In the genomic region with DNA sequence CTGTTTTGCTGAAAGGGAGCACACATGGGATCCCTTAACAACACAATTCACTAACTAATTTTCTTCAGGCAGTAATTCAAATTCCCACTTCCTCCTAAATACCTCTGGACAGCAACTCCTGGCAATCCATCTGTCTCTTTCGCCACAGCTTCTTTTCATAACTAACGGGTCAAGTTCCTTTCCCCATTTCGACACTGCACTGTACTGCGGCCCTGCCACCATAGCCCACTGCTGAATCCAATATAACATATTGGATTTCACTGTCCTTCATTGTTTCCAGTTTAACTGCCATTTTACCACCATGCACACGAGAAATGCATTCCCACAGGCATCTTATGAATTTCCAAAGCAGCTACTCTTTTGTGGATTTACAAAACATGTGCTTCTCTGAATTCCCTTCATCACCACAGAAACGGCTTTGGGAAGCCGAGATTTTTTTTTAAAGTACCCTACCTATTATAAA, we compare ENCODE assay signal across 8 cellular contexts. TPM values are rescaled to one million over a fixed set of nuclear protein-coding genes. Genes with fewer than 3 reads are reported as not detected.
DNase-seq lines count a peak whose midpoint lies in the region; ATAC-seq and TF ChIP-seq lines count a peak whose summit lies in the region.

No MANE protein-coding gene starts in this region.

- TSS peak; percentile 43 for BruUV-seq in PC-3 (replicated peaks; lab: Mats Ljungman, UMichigan)

- H3K4me2 ChIP-seq in PC-3 (ENCODE audit: low read length) (peak overlapping the region; percentile 89), neural cell (ENCODE audit: low read length) (peak overlapping the region; percentile 83)

- no peaks in the 10 kb centered on the region for H3K27me3 ChIP-seq in PC-3 (ENCODE audit: low read length)
- H3K27me3 ChIP-seq in esophagus (ENCODE audit: control insufficient read depth in 1 of 2, insufficient read depth in 2 of 2, low read length in 2 of 2) = no peaks in the 10 kb centered on the region
- H3K27me3 ChIP-seq in neural cell (ENCODE audit: insufficient read depth, low read depth, low read length) = no peaks in the 10 kb centered on the region

- TF ChIP-seq RAD21 in neural cell (conservative IDR thresholded peaks at IDR 0.05) = no peak

- H3K27ac ChIP-seq in PC-3 (ENCODE audit: low read length) (peak overlapping the region; percentile 72), esophagus (ENCODE audit: low read depth in 2 of 2, low read length in 1 of 2) (peak overlapping the region; percentile 24 to 91), neural cell (ENCODE audit: low read length) (peak overlapping the region; percentile 92)

- WGBS in esophagus, 2 donors = 3 to 8% methylated on average over 7 of the region's 7 CpGs

- peak; percentile 66 for DNase-seq in AG09309 (ENCODE audit: low read depth)
- DNase-seq in HFF-Myc (ENCODE audit: extremely low read depth, low read depth) = no peak
- DNase-seq in PC-3 = peak; percentile 51
- no peak for DNase-seq in activated CD4-positive, alpha-beta memory T cell treated with anti-CD3 and anti-CD28 coated beads for 36 hours
- DNase-seq in COR-L47 (lab: John Stamatoyannopoulos, UW) = no peak

- ATAC-seq in PC-3 (peak; percentile 3; the same call in 1 of the 2 replicates), GM18870 (IDR thresholded peaks at IDR 0.05; ENCODE audit: unreplicated experiment) (no peak)

- H3K4me1 ChIP-seq in PC-3 (ENCODE audit: insufficient read depth, low read length) (peaks cover 11% of the 10 kb centered on the region), esophagus (ENCODE audit: control insufficient read depth in 2 of 2, insufficient read depth in 2 of 2, low read length in 1 of 2) (no peaks in the 10 kb centered on the region)

- H3K9me3 ChIP-seq in PC-3 (ENCODE audit: low read length) (no peaks in the 10 kb centered on the region), esophagus (ENCODE audit: control insufficient read depth in 2 of 2, insufficient read depth in 1 of 2, low read depth in 1 of 2, low read length in 1 of 2) (no peaks in the 10 kb centered on the region), neural cell (ENCODE audit: low read length) (no peaks in the 10 kb centered on the region)

- TF ChIP-seq EP300 in neural cell (conservative IDR thresholded peaks at IDR 0.05; ENCODE audit: poor library complexity, severe bottlenecking) = no peak

- intact Hi-C loops in PC-3 (cut with micrococcal nuclease) = loop anchor here (1.0 kb wide), 2 partner anchors 31 to 142 kb away; a partner anchor contains a TSS
- intact Hi-C loops in activated CD4-positive, alpha-beta memory T cell treated with anti-CD3 and anti-CD28 coated beads for 36 hours (cut with micrococcal nuclease) = loop anchor here (5.0 to 10.0 kb wide), 2 partner anchors 36 to 66 kb away; a partner anchor contains a TSS

- no peak for TF ChIP-seq CTCF in AG09309 (IDR thresholded peaks at IDR 0.05; ENCODE audit: control insufficient read depth, insufficient read depth, low read depth, low read length, missing control alignments)
- no peak for TF ChIP-seq CTCF in HFF-Myc (IDR thresholded peaks at IDR 0.05; ENCODE audit: low read depth, low read length, missing control alignments)
- TF ChIP-seq CTCF in PC-3 (conservative IDR thresholded peaks at IDR 0.05; ENCODE audit: low read depth, low read length) = no peak
- TF ChIP-seq CTCF in neural cell (IDR thresholded peaks at IDR 0.05; ENCODE audit: poor library complexity, severe bottlenecking) = no peak

- H3K27ac Mint-ChIP-seq in activated CD4-positive, alpha-beta memory T cell treated with anti-CD3 and anti-CD28 coated beads for 36 hours = no peak overlapping the region

- H3K4me3 ChIP-seq in AG09309 (ENCODE audit: control insufficient read depth, low read depth, low read length) = peak overlapping the region; percentile 78
- peak overlapping the region; percentile 80 for H3K4me3 ChIP-seq in HFF-Myc (replicated peaks; ENCODE audit: low read depth, low read length)
- H3K4me3 ChIP-seq in PC-3 (ENCODE audit: low read length) = peak overlapping the region; percentile 96
- H3K4me3 ChIP-seq in esophagus (ENCODE audit: low read depth in 1 of 2, low read length in 2 of 2) = peak overlapping the region in 1 of 2 donors; percentile 63
- H3K4me3 ChIP-seq in neural cell (ENCODE audit: low read length) = peak overlapping the region; percentile 97

- H4K20me1 ChIP-seq in PC-3 (ENCODE audit: low read length) (peaks cover 32% of the 10 kb centered on the region), neural cell (ENCODE audit: insufficient read depth) (no peaks in the 10 kb centered on the region)

- H3K36me3 Mint-ChIP-seq in activated CD4-positive, alpha-beta memory T cell treated with anti-CD3 and anti-CD28 coated beads for 36 hours = no peaks in the 10 kb centered on the region

- CTCF ChIA-PET in PC-3 (lab: Charles Lee) = no interaction called here
- CTCF ChIA-PET in activated CD4-positive, alpha-beta memory T cell treated with anti-CD3 and anti-CD28 coated beads for 36 hours (lab: Charles Lee) = interaction anchor here (0.7 to 3.3 kb wide), 4 partner anchors 10 to 227 kb away, joined by 3 to 28 read pairs (median 6); a partner anchor contains a TSS

- H3K4me1 Mint-ChIP-seq in activated CD4-positive, alpha-beta memory T cell treated with anti-CD3 and anti-CD28 coated beads for 36 hours (ENCODE audit: low read depth) = peaks cover 24% of the 10 kb centered on the region

- H3F3A ChIP-seq in PC-3 (ENCODE audit: low read length, unreplicated experiment) (peaks cover 4% of the 10 kb centered on the region), neural cell (ENCODE audit: insufficient read depth, low read length, poor library complexity, severe bottlenecking) (no peaks in the 10 kb centered on the region)

- no peak overlapping the region for H3K4me3 Mint-ChIP-seq in activated CD4-positive, alpha-beta memory T cell treated with anti-CD3 and anti-CD28 coated beads for 36 hours

- H3K9ac ChIP-seq in PC-3 (ENCODE audit: low read length) (peak overlapping the region; percentile 97), neural cell (ENCODE audit: low read length) (peak overlapping the region; percentile 89)

- H3K27me3 Mint-ChIP-seq in activated CD4-positive, alpha-beta memory T cell treated with anti-CD3 and anti-CD28 coated beads for 36 hours = no peaks in the 10 kb centered on the region

- H3K79me2 ChIP-seq in PC-3 (ENCODE audit: low read length) = peaks cover 62% of the 10 kb centered on the region
- peaks cover 58% of the 10 kb centered on the region for H3K79me2 ChIP-seq in neural cell (replicated peaks; ENCODE audit: insufficient read depth, low read length)

- H3K36me3 ChIP-seq in PC-3 (ENCODE audit: low read depth, low read length) = no peaks in the 10 kb centered on the region
- no peaks in the 10 kb centered on the region for H3K36me3 ChIP-seq in esophagus (ENCODE audit: control insufficient read depth in 2 of 2, insufficient read depth in 2 of 2, low read length in 1 of 2)
- H3K36me3 ChIP-seq in neural cell (ENCODE audit: insufficient read depth, low read length) = no peaks in the 10 kb centered on the region

- POLR2A ChIA-PET in PC-3 (lab: Charles Lee; ENCODE audit: unreplicated experiment) = interaction anchor here (0.6 kb wide), 1 partner anchor 40 kb away, joined by 3 read pairs; no protein-coding TSS in a partner anchor
- POLR2A ChIA-PET in activated CD4-positive, alpha-beta memory T cell treated with anti-CD3 and anti-CD28 coated beads for 36 hours (lab: Charles Lee) = interaction anchor here (1.8 kb wide), 1 partner anchor 167 kb away, joined by 4 read pairs; no protein-coding TSS in a partner anchor

- peaks cover 2% of the 10 kb centered on the region for H3K9me3 Mint-ChIP-seq in activated CD4-positive, alpha-beta memory T cell treated with anti-CD3 and anti-CD28 coated beads for 36 hours

- H2AFZ ChIP-seq in PC-3 (ENCODE audit: low read length) (peak overlapping the region; percentile 95), neural cell (ENCODE audit: low read depth, low read length) (peak overlapping the region; percentile 22)

- no peaks in the 10 kb centered on the region for H3K9me2 ChIP-seq in PC-3 (replicated peaks; ENCODE audit: low read length)
- H3K9me2 ChIP-seq in neural cell (ENCODE audit: insufficient read depth, low read length) = no peaks in the 10 kb centered on the region

TF ChIP-seq in neural cell, 6 proteins besides CTCF, POLR2A, EP300 and RAD21:
- peak; percentile 28 for TF ChIP-seq SMC3 (conservative IDR thresholded peaks at IDR 0.05; ENCODE audit: poor library complexity)
- no peak for TF ChIP-seq POLR2AphosphoS5 (IDR thresholded peaks at IDR 0.05)
- peak; percentile 37 for TF ChIP-seq MXI1 (conservative IDR thresholded peaks at IDR 0.05; ENCODE audit: poor library complexity, severe bottlenecking)

RNA-seq across cellular contexts. Expression of a gene that starts 1.4 kb away (rescaled TPM):
- total RNA-seq in PC-3 (2014; rRNA removed) = 24.6 and 28.7 TPM in 2 replicates
- polyA plus RNA-seq in esophagus = 1 to 10 TPM; 7.9 to 8.5 TPM
- polyA plus RNA-seq in neural cell = 80.2 and 87.5 TPM in 2 replicates
- polyA minus RNA-seq in neural cell = 146 and 173 TPM in 2 replicates
- total RNA-seq in activated CD4-positive, alpha-beta memory T cell treated with anti-CD3 and anti-CD28 coated beads for 36 hours = 10 to 100 TPM; 12.7 to 13.4 TPM

RNA-seq across cellular contexts. Expression of a gene that starts 34.8 kb away (rescaled TPM):
- 2,227 and 3,060 TPM in 2 replicates for total RNA-seq in PC-3 (2014; rRNA removed)
- 1,000 to 10,000 TPM; 1,884 to 2,829 TPM for polyA plus RNA-seq in esophagus
- 3,258 and 3,413 TPM in 2 replicates for polyA plus RNA-seq in neural cell
- polyA minus RNA-seq in neural cell = 989 and 999 TPM in 2 replicates
- 1,000 to 10,000 TPM; 2,106 to 2,169 TPM for total RNA-seq in activated CD4-positive, alpha-beta memory T cell treated with anti-CD3 and anti-CD28 coated beads for 36 hours

Comparison
In these comparisons a context has a peak if more than half of its experiments do, and no peak if none do; other contexts are left out.
1. DNase-seq: peak in AG09309 (single experiment) and PC-3 (single experiment); none in HFF-Myc (single experiment), activated CD4-positive, alpha-beta memory T cell treated with anti-CD3 and anti-CD28 coated beads for 36 hours (single experiment) and COR-L47 (single experiment).
2. Peak in every context shown above with its lines, with median percentiles within 50 percentile points of each other: H3K27ac ChIP-seq.